Comparison of ENCODE assay signal across 15 cellular contexts in the genomic region with DNA sequence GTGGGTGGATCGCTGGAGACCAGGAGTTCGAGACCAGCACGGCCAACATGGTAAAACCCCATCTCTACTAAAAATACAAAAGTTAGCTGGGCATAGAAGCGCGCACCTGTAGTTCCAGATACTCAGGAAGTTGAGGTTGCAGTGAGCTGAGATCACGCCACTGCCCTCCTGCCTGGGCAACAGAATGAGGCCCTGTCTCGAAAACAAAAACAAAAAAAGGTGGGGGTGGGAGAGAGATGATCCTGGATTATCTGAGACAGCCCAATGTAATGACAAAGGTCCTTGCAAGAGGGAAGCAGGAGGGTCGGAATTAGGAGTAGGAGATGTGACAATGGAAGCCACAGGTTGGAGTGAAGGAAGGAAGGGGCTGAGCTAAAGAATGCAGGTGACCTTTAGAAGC.
DNase-seq lines count a peak whose midpoint lies in the region; ATAC-seq and TF ChIP-seq lines count a peak whose summit lies in the region.
"Had no signal": no experiment of that assay in that cellular context is flagged by ENCODE, and none has a peak within 500 bp of the region (broad histone marks: within the 10 kb centered on the region; RNA-seq: fewer than 3 reads in every experiment).

No MANE protein-coding gene starts in this region.

- H3K36me3 ChIP-seq in OCI-LY7 (ENCODE audit: insufficient read depth, low read length) = peaks cover 43% of the 10 kb centered on the region

- peak overlapping the region; percentile 92 for H3K4me2 ChIP-seq in OCI-LY7 (ENCODE audit: low read length)

- H3K27me3 Mint-ChIP-seq in activated T-cell treated with anti-CD3 and anti-CD28 coated beads, Interleukin-2, amount 50 U/mL, for 72 hours (ENCODE audit: low read depth) = no peaks in the 10 kb centered on the region
- H3K27me3 Mint-ChIP-seq in central memory CD8-positive, alpha-beta T cell = no peaks in the 10 kb centered on the region
- H3K27me3 Mint-ChIP-seq in stimulated activated naive CD8-positive, alpha-beta T cell treated with anti-CD3 and anti-CD28 coated beads, Interleukin-15, amount 100 ng/mL, for 72 hours = no peaks in the 10 kb centered on the region

- peak in 1 of 2 donors; percentile 61 for ATAC-seq in activated T-cell treated with anti-CD3 and anti-CD28 coated beads, Interleukin-2, amount 50 U/mL, for 72 hours (replicated peaks in 1 of 2)
- peak; percentile 30 for ATAC-seq in central memory CD8-positive, alpha-beta T cell (replicated peaks; ENCODE audit: extremely low read depth, poor library complexity, severe bottlenecking)
- ATAC-seq in stimulated activated naive CD8-positive, alpha-beta T cell treated with anti-CD3 and anti-CD28 coated beads, Interleukin-15, amount 100 ng/mL, for 72 hours = peak; percentile 53
- ATAC-seq in HG03520 (IDR thresholded peaks at IDR 0.05; ENCODE audit: unreplicated experiment) (no peak), GM21619 (IDR thresholded peaks at IDR 0.05; ENCODE audit: unreplicated experiment) (no peak)
- ATAC-seq: foreskin keratinocyte had no signal

- H4K20me1 ChIP-seq in OCI-LY7 (ENCODE audit: insufficient read depth, low read length) = no peaks in the 10 kb centered on the region

- no peaks in the 10 kb centered on the region for H3K9me3 Mint-ChIP-seq in activated T-cell treated with anti-CD3 and anti-CD28 coated beads, Interleukin-2, amount 50 U/mL, for 72 hours
- H3K9me3 Mint-ChIP-seq in central memory CD8-positive, alpha-beta T cell = no peaks in the 10 kb centered on the region
- no peaks in the 10 kb centered on the region for H3K9me3 Mint-ChIP-seq in stimulated activated naive CD8-positive, alpha-beta T cell treated with anti-CD3 and anti-CD28 coated beads, Interleukin-15, amount 100 ng/mL, for 72 hours

- no peak for TF ChIP-seq CTCF in OCI-LY7 (conservative IDR thresholded peaks at IDR 0.05; ENCODE audit: low read length)

- H3K79me2 ChIP-seq in OCI-LY7 (ENCODE audit: insufficient read depth, low read depth, low read length) = peaks cover 38% of the 10 kb centered on the region; the same call in 1 of the 2 replicates

- H3K27ac Mint-ChIP-seq in activated T-cell treated with anti-CD3 and anti-CD28 coated beads, Interleukin-2, amount 50 U/mL, for 72 hours = peak overlapping the region; percentile 86
- peak overlapping the region; percentile 97 for H3K27ac Mint-ChIP-seq in central memory CD8-positive, alpha-beta T cell (ENCODE audit: low read depth)
- peak overlapping the region; percentile 91 to 95 for H3K27ac Mint-ChIP-seq in stimulated activated naive CD8-positive, alpha-beta T cell treated with anti-CD3 and anti-CD28 coated beads, Interleukin-15, amount 100 ng/mL, for 72 hours

- H3K4me3 Mint-ChIP-seq in activated T-cell treated with anti-CD3 and anti-CD28 coated beads, Interleukin-2, amount 50 U/mL, for 72 hours = peak overlapping the region; percentile 72 to 74
- peak overlapping the region; percentile 57 for H3K4me3 Mint-ChIP-seq in central memory CD8-positive, alpha-beta T cell
- H3K4me3 Mint-ChIP-seq in stimulated activated naive CD8-positive, alpha-beta T cell treated with anti-CD3 and anti-CD28 coated beads, Interleukin-15, amount 100 ng/mL, for 72 hours = peak overlapping the region; percentile 68 to 70

- H3K36me3 Mint-ChIP-seq in activated T-cell treated with anti-CD3 and anti-CD28 coated beads, Interleukin-2, amount 50 U/mL, for 72 hours (ENCODE audit: insufficient read depth in 2 of 2) = peaks cover 0 to 5% of the 10 kb centered on the region in 2 donors
- H3K36me3 Mint-ChIP-seq in central memory CD8-positive, alpha-beta T cell (ENCODE audit: insufficient read depth) = peaks cover 4% of the 10 kb centered on the region

- DNase-seq in activated T-cell treated with anti-CD3 and anti-CD28 coated beads, Interleukin-2, amount 50 U/mL, for 72 hours = peak; percentile 10 to 13
- DNase-seq in activated T-cell treated with anti-CD3 and anti-CD28 coated beads, Interleukin-2, amount 50 U/mL, for 48 hours = no peak
- DNase-seq in OCI-LY7 (ENCODE audit: low spot score) (peak; percentile 79), mucosa of gallbladder (ENCODE audit: low spot score) (no peak)
- DNase-seq in central memory CD8-positive, alpha-beta T cell (ENCODE audit: low spot score in 2 of 2) = no peak
- DNase-seq in stimulated activated naive CD8-positive, alpha-beta T cell treated with anti-CD3 and anti-CD28 coated beads, Interleukin-15, amount 100 ng/mL, for 72 hours = no peak
- DNase-seq: dorsolateral prefrontal cortex, foreskin keratinocyte, NCI-H1092, NCI-H510A treated with DMSO at 0.1 percent for 48 hours, SHP77 treated with DMSO at 0.1 percent for 48 hours had no signal

- H2AFZ ChIP-seq in OCI-LY7 (ENCODE audit: low read length) = no peak overlapping the region; the same call in 1 of the 2 replicates

- no TSS peak for BruUV-seq in OCI-LY7 (replicated peaks; lab: Mats Ljungman, UMichigan)

- H3K27ac ChIP-seq in OCI-LY7 (ENCODE audit: low read depth, low read length, poor library complexity, severe bottlenecking) = peak overlapping the region; percentile 97
- H3K27ac ChIP-seq: foreskin keratinocyte, VCaP had no signal

- peak overlapping the region; percentile 55 for H3K4me3 ChIP-seq in OCI-LY7 (ENCODE audit: low read depth, low read length, poor library complexity, severe bottlenecking)
- H3K4me3 ChIP-seq: dorsolateral prefrontal cortex, skin epidermis had no signal

- intact Hi-C loops in OCI-LY7 (cut with micrococcal nuclease; ENCODE audit: unreplicated experiment) = loop anchor here (5.0 kb wide), 1 partner anchor 43 kb away; no protein-coding TSS in a partner anchor

- H3K9me2 ChIP-seq in OCI-LY7 (ENCODE audit: insufficient read depth, low read length) = no peaks in the 10 kb centered on the region

- H3K4me1 ChIP-seq in OCI-LY7 (ENCODE audit: insufficient read depth, low read length, poor library complexity, severe bottlenecking) = peaks cover 70% of the 10 kb centered on the region
- H3K4me1 ChIP-seq: foreskin keratinocyte had no signal

- H3K4me1 Mint-ChIP-seq in activated T-cell treated with anti-CD3 and anti-CD28 coated beads, Interleukin-2, amount 50 U/mL, for 72 hours (ENCODE audit: low read depth) = peaks cover 57% of the 10 kb centered on the region
- H3K4me1 Mint-ChIP-seq in central memory CD8-positive, alpha-beta T cell = peaks cover 57% of the 10 kb centered on the region
- H3K4me1 Mint-ChIP-seq in stimulated activated naive CD8-positive, alpha-beta T cell treated with anti-CD3 and anti-CD28 coated beads, Interleukin-15, amount 100 ng/mL, for 72 hours = peaks cover 60% of the 10 kb centered on the region

- CTCF ChIA-PET in OCI-LY7 (lab: Charles Lee; ENCODE audit: unreplicated experiment) = interaction anchor here (0.6 to 1.4 kb wide), 7 partner anchors 9 to 171 kb away, joined by 3 to 7 read pairs (median 4); no protein-coding TSS in a partner anchor

- POLR2A ChIA-PET in OCI-LY7 (lab: Charles Lee) = interaction anchor here (0.5 to 3.0 kb wide), 28 partner anchors 8 to 1645 kb away, joined by 3 to 23 read pairs (median 4); a partner anchor contains a TSS

- no peaks in the 10 kb centered on the region for H3K9me3 ChIP-seq in OCI-LY7 (ENCODE audit: low read length)

Comparison
In these comparisons a context has a peak if more than half of its experiments do, and no peak if none do; other contexts are left out.
1. DNase-seq: peak in activated T-cell treated with anti-CD3 and anti-CD28 coated beads, Interleukin-2, amount 50 U/mL, for 72 hours (2 of 2) and OCI-LY7 (single experiment); none in activated T-cell treated with anti-CD3 and anti-CD28 coated beads, Interleukin-2, amount 50 U/mL, for 48 hours (0 of 2), central memory CD8-positive, alpha-beta T cell (0 of 2), stimulated activated naive CD8-positive, alpha-beta T cell treated with anti-CD3 and anti-CD28 coated beads, Interleukin-15, amount 100 ng/mL, for 72 hours (0 of 2) and mucosa of gallbladder (single experiment).
2. ATAC-seq: peak in central memory CD8-positive, alpha-beta T cell (single experiment) and stimulated activated naive CD8-positive, alpha-beta T cell treated with anti-CD3 and anti-CD28 coated beads, Interleukin-15, amount 100 ng/mL, for 72 hours (single experiment); none in HG03520 (single experiment) and GM21619 (single experiment).
3. Peak in every context shown above with its lines, with median percentiles within 50 percentile points of each other: H3K27ac Mint-ChIP-seq and H3K4me3 Mint-ChIP-seq.